ENCODE assay signal across 18 cellular contexts in the genomic region with DNA sequence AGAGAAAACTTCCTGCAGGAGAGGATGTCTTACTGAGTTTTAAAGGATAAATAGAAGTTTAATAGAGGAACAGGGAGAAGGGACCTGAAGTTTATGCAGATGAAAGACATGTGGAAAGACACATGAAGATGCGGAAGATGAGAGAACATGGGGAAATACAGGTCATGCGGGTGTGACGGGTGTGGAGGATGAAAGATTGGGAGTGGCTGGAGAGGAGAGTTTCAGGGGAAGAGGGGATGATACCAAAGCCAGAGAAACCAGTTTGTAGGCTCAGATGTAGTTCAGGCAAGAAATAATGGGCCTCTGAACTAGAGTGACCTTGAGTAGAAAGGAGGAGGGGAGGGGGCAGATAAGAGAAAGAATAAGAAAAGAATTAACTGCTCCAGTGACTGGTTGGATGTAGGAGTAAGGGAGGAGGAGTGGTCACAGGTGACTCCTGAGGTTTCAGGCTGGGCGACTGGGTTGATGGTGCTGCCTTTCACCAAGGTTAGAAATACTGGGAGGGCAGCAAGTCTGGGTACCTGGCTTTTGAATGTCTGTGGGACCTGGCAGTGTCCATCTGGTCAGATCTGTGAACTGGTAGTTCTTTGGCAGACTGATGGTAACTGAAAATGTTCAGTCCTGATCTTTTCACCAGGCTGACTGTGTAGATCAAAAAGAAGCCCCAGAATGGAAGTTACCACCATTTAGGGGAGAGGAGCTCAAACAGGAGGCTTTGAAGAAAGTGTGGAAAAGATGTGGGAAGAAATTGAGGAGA.
DNase-seq lines count a peak whose midpoint lies in the region; ATAC-seq, FAIRE-seq and TF ChIP-seq lines count a peak whose summit lies in the region.
"Had no signal": no experiment of that assay in that cellular context is flagged by ENCODE, and none has a peak within 500 bp of the region (broad histone marks: within the 10 kb centered on the region; RNA-seq: fewer than 3 reads in every experiment).

No MANE protein-coding gene starts in this region.

- H3K27ac Mint-ChIP-seq in activated naive CD8-positive, alpha-beta T cell treated with anti-CD3 and anti-CD28 coated beads, Interleukin-2, amount 10 ng/mL, durations not matched to agents 7 days and 5 days: peak overlapping the region; percentile 69
- H3K27ac Mint-ChIP-seq in activated naive CD8-positive, alpha-beta T cell treated with anti-CD3 and anti-CD28 coated beads, Interleukin-2, amount 50 U/mL, for 24 hours: no peak overlapping the region
- H3K27ac Mint-ChIP-seq in mesothelial cell of epicardium: peak overlapping the region; percentile 40

- in situ Hi-C loops in K562 (cut with MboI): no loop called here

- TF ChIP-seq CTCF in K562 (IDR thresholded peaks at IDR 0.05 in 2 of 3, conservative IDR thresholded peaks at IDR 0.05 in 1 of 3; ENCODE audit: insufficient read depth in 2 of 3, low read depth in 1 of 3, low read length in 3 of 3) (no peak), mesothelial cell of epicardium (IDR thresholded peaks at IDR 0.05; ENCODE audit: unreplicated experiment) (no peak), upper lobe of left lung (IDR thresholded peaks at IDR 0.05) (no peak), adrenal gland (IDR thresholded peaks at IDR 0.05) (no peak)

- H3K4me1 Mint-ChIP-seq in activated naive CD8-positive, alpha-beta T cell treated with anti-CD3 and anti-CD28 coated beads, Interleukin-2, amount 10 ng/mL, durations not matched to agents 7 days and 5 days: peaks cover 29% of the 10 kb centered on the region
- H3K4me1 Mint-ChIP-seq in activated naive CD8-positive, alpha-beta T cell treated with anti-CD3 and anti-CD28 coated beads, Interleukin-2, amount 50 U/mL, for 24 hours: peaks cover 27% of the 10 kb centered on the region
- H3K4me1 Mint-ChIP-seq in mesothelial cell of epicardium: peaks cover 44% of the 10 kb centered on the region

- H3K9me1 ChIP-seq in K562 (ENCODE audit: control insufficient read depth, insufficient read depth, low read length): no peaks in the 10 kb centered on the region

- peaks cover 20% of the 10 kb centered on the region for H3K36me3 Mint-ChIP-seq in activated naive CD8-positive, alpha-beta T cell treated with anti-CD3 and anti-CD28 coated beads, Interleukin-2, amount 10 ng/mL, durations not matched to agents 7 days and 5 days
- peaks cover 19% of the 10 kb centered on the region for H3K36me3 Mint-ChIP-seq in activated naive CD8-positive, alpha-beta T cell treated with anti-CD3 and anti-CD28 coated beads, Interleukin-2, amount 50 U/mL, for 24 hours (ENCODE audit: low read depth)
- peaks cover under 1% of the 10 kb centered on the region for H3K36me3 Mint-ChIP-seq in mesothelial cell of epicardium

- peaks cover 14% of the 10 kb centered on the region; the same call in 2 of the 3 replicates for H3K36me3 ChIP-seq in K562 (ENCODE audit: control insufficient read depth, insufficient read depth, low read length)
- peaks cover 0 to 3% (median 0%) of the 10 kb centered on the region in 4 donors for H3K36me3 ChIP-seq in upper lobe of left lung
- no peaks in the 10 kb centered on the region for H3K36me3 ChIP-seq in adrenal gland (replicated peaks in 1 of 2)
- H3K36me3 ChIP-seq: uterus had no signal

- H4K20me1 ChIP-seq in K562 (replicated peaks; ENCODE audit: control insufficient read depth, insufficient read depth, low read length): no peaks in the 10 kb centered on the region

- no peak for DNase-seq in activated naive CD8-positive, alpha-beta T cell treated with anti-CD3 and anti-CD28 coated beads, Interleukin-2, amount 10 ng/mL, durations not matched to agents 7 days and 5 days
- DNase-seq in activated naive CD8-positive, alpha-beta T cell treated with anti-CD3 and anti-CD28 coated beads, Interleukin-2, amount 50 U/mL, for 24 hours: no peak
- DNase-seq in K562 (ENCODE audit: extremely low read depth in 1 of 4, low spot score in 3 of 4): no peak
- no peak for DNase-seq in mesothelial cell of epicardium (ENCODE audit: low spot score in 2 of 2, unreplicated experiment in 2 of 2)
- no peak for DNase-seq in upper lobe of left lung
- no peak for DNase-seq in NCI-H1694 treated with DMSO at 0.1 percent for 48 hours (lab: John Stamatoyannopoulos, UW)
- DNase-seq in adrenal gland: no peak
- DNase-seq: activated CD4-positive, CD25-positive, alpha-beta regulatory T cell treated with anti-CD3 and anti-CD28 coated beads, Interleukin-2, amount 50 U/mL, for 72 hours; activated CD8-positive, alpha-beta memory T cell treated with anti-CD3 and anti-CD28 coated beads, Interleukin-2, amount 50 U/mL, for 4 hours; dermis blood vessel endothelial cell; kidney; mesenchymal stem cell; MM.1S; NCI-H446; Right ventricle myocardium superior; stimulated activated naive CD4-positive, alpha-beta T cell treated with Interleukin-2 at 50 U/mL for 16 hours; uterus had no signal

- no peaks in the 10 kb centered on the region for H3K9me3 Mint-ChIP-seq in activated naive CD8-positive, alpha-beta T cell treated with anti-CD3 and anti-CD28 coated beads, Interleukin-2, amount 10 ng/mL, durations not matched to agents 7 days and 5 days
- no peaks in the 10 kb centered on the region for H3K9me3 Mint-ChIP-seq in activated naive CD8-positive, alpha-beta T cell treated with anti-CD3 and anti-CD28 coated beads, Interleukin-2, amount 50 U/mL, for 24 hours
- H3K9me3 Mint-ChIP-seq in mesothelial cell of epicardium: no peaks in the 10 kb centered on the region

- peaks cover 46% of the 10 kb centered on the region for H3K79me2 ChIP-seq in K562 (ENCODE audit: control insufficient read depth, insufficient read depth, low read length)

- H3K4me1 ChIP-seq in K562 (replicated peaks in 1 of 2; ENCODE audit: control insufficient read depth in 2 of 2, insufficient read depth in 2 of 2, low read length in 2 of 2) (peaks cover 15 to 45% of the 10 kb centered on the region in 2 experiments), upper lobe of left lung (peaks cover 0 to 10% (median 6%) of the 10 kb centered on the region in 4 donors), adrenal gland (replicated peaks in 1 of 2) (no peaks in the 10 kb centered on the region)
- H3K4me1 ChIP-seq: uterus had no signal

- H3K27me3 ChIP-seq in K562 (ENCODE audit: control insufficient read depth in 2 of 2, insufficient read depth in 2 of 2, low read length in 2 of 2) (no peaks in the 10 kb centered on the region), upper lobe of left lung (no peaks in the 10 kb centered on the region), adrenal gland (no peaks in the 10 kb centered on the region)
- H3K27me3 ChIP-seq: uterus had no signal

- CTCF ChIA-PET in K562 (lab: Yijun Ruan, JAX; ENCODE audit: low intra/inter-chr PET ratio): no interaction called here

- intact Hi-C loops in K562 (cut with micrococcal nuclease) (no loop called here), adrenal gland (cut with DNase I) (no loop called here)

- H3K4me3 ChIP-seq in K562: no peak overlapping the region
- H3K4me3 ChIP-seq in upper lobe of left lung: no peak overlapping the region
- no peak overlapping the region for H3K4me3 ChIP-seq in adrenal gland
- H3K4me3 ChIP-seq: uterus had no signal

- H3K27ac ChIP-seq in K562 (ENCODE audit: extremely low read depth, low read depth, low read length) (no peak overlapping the region), upper lobe of left lung (no peak overlapping the region), adrenal gland (no peak overlapping the region)
- H3K27ac ChIP-seq: uterus had no signal

- H2AFZ ChIP-seq in K562 (ENCODE audit: low read depth, low read length): no peak overlapping the region

- POLR2A ChIA-PET in activated naive CD8-positive, alpha-beta T cell treated with anti-CD3 and anti-CD28 coated beads, Interleukin-2, amount 10 ng/mL, durations not matched to agents 7 days and 5 days (lab: Charles Lee): interaction anchor here (0.6 to 1.8 kb wide), 3 partner anchors 22 to 124 kb away, joined by 4 to 9 read pairs (median 6); a partner anchor contains a TSS
- POLR2A ChIA-PET in K562 (lab: Yijun Ruan, JAX): interaction anchor here (0.9 kb wide), 1 partner anchor 12 kb away, joined by 3 read pairs; no protein-coding TSS in a partner anchor

- TF ChIP-seq POLR2A in K562 (conservative IDR thresholded peaks at IDR 0.05) (no peak), upper lobe of left lung (IDR thresholded peaks at IDR 0.05) (no peak), adrenal gland (IDR thresholded peaks at IDR 0.05) (no peak)

- 38% methylated on average over 4 of the region's 4 CpGs for WGBS in K562 (ENCODE audit: insufficient coverage, low coverage, missing lambda C conversion rate)
- WGBS in upper lobe of left lung, 2 donors: 82 to 93% methylated on average over 4 of the region's 4 CpGs
- WGBS in adrenal gland, 4 donors: 76 to 86% (median 82%) methylated on average over 4 of the region's 4 CpGs

- no peak overlapping the region for H3K9ac ChIP-seq in K562 (ENCODE audit: insufficient read depth in 1 of 2, low read depth in 2 of 2, low read length in 2 of 2)

- H3K4me2 ChIP-seq in K562 (ENCODE audit: insufficient read depth, low read length): no peak overlapping the region

- BruUV-seq in K562 (replicated peaks; lab: Mats Ljungman, UMichigan): no TSS peak

- peak overlapping the region; percentile 25 for H3K4me3 Mint-ChIP-seq in activated naive CD8-positive, alpha-beta T cell treated with anti-CD3 and anti-CD28 coated beads, Interleukin-2, amount 10 ng/mL, durations not matched to agents 7 days and 5 days
- H3K4me3 Mint-ChIP-seq in activated naive CD8-positive, alpha-beta T cell treated with anti-CD3 and anti-CD28 coated beads, Interleukin-2, amount 50 U/mL, for 24 hours: no peak overlapping the region
- H3K4me3 Mint-ChIP-seq in mesothelial cell of epicardium: no peak overlapping the region

- FAIRE-seq in K562 (lab: Jason Lieb, UNC): no peak
- FAIRE-seq: kidney had no signal

- no peak for TF ChIP-seq EP300 in K562 (IDR thresholded peaks at IDR 0.05; ENCODE audit: low read length)
- no peak for TF ChIP-seq EP300 in upper lobe of left lung (IDR thresholded peaks at IDR 0.05)

- no peaks in the 10 kb centered on the region for H3K9me3 ChIP-seq in K562 (replicated peaks; ENCODE audit: control insufficient read depth, insufficient read depth, low read depth, low read length)
- no peaks in the 10 kb centered on the region for H3K9me3 ChIP-seq in upper lobe of left lung
- H3K9me3 ChIP-seq in adrenal gland (replicated peaks in 1 of 3): no peaks in the 10 kb centered on the region
- H3K9me3 ChIP-seq: uterus had no signal

- ATAC-seq in activated naive CD8-positive, alpha-beta T cell treated with anti-CD3 and anti-CD28 coated beads, Interleukin-2, amount 10 ng/mL, durations not matched to agents 7 days and 5 days (ENCODE audit: low read depth): no peak
- ATAC-seq in activated naive CD8-positive, alpha-beta T cell treated with anti-CD3 and anti-CD28 coated beads, Interleukin-2, amount 50 U/mL, for 24 hours: no peak
- ATAC-seq in K562 (peak; percentile 16; the same call in 1 of the 3 replicates), upper lobe of left lung (ENCODE audit: low FRiP score in 2 of 2) (no peak), HG02938 (IDR thresholded peaks at IDR 0.05; ENCODE audit: unreplicated experiment) (no peak)

- no peak for TF ChIP-seq RAD21 in K562 (CRISPR knock-in tag; conservative IDR thresholded peaks at IDR 0.05 in 1 of 2, IDR thresholded peaks at IDR 0.05 in 1 of 2)

- no peaks in the 10 kb centered on the region for H3K27me3 Mint-ChIP-seq in activated naive CD8-positive, alpha-beta T cell treated with anti-CD3 and anti-CD28 coated beads, Interleukin-2, amount 10 ng/mL, durations not matched to agents 7 days and 5 days
- H3K27me3 Mint-ChIP-seq in activated naive CD8-positive, alpha-beta T cell treated with anti-CD3 and anti-CD28 coated beads, Interleukin-2, amount 50 U/mL, for 24 hours: no peaks in the 10 kb centered on the region
- no peaks in the 10 kb centered on the region for H3K27me3 Mint-ChIP-seq in mesothelial cell of epicardium (ENCODE audit: low read depth)
